In genomic region chr5:126595486-126596083, GRCh38 we compare ENCODE assay signal across 7 cellular contexts. TPM values are rescaled to one million over a fixed set of nuclear protein-coding genes. Genes with fewer than 3 reads are reported as not detected.
A peak's percentile ranks its signal among the peaks of the same experiment; 100 is the strongest.
DNase-seq lines count a peak whose midpoint lies in the region; ATAC-seq, FAIRE-seq and TF ChIP-seq lines count a peak whose summit lies in the region.

No MANE protein-coding gene starts in this region.

- H3K4me3 ChIP-seq in HUES6 (ENCODE audit: low read depth, low read length) (peak overlapping the region; percentile 84), epithelial cell of proximal tubule (ENCODE audit: low read depth, low read length) (peak overlapping the region; percentile 71), sigmoid colon (peak overlapping the region; percentile 41 to 70 (median 67))

- WGBS in sigmoid colon, 2 donors, result 66 to 67% methylated on average over 22 of the region's 22 CpGs

- TF ChIP-seq EP300 in sigmoid colon (IDR thresholded peaks at IDR 0.05), result no peak

- H3K9me3 ChIP-seq in HUES6 (ENCODE audit: control insufficient read depth, insufficient read depth, low read depth, low read length) (peaks cover 5% of the 10 kb centered on the region; the same call in 1 of the 2 replicates), sigmoid colon (no peaks in the 10 kb centered on the region)

- no peak for TF ChIP-seq POLR2A in sigmoid colon (IDR thresholded peaks at IDR 0.05)
- TF ChIP-seq POLR2A in GM12891 (IDR thresholded peaks at IDR 0.05; ENCODE audit: low read depth, low read length), result no peak

- H3K4me1 ChIP-seq in HUES6 (ENCODE audit: control insufficient read depth, insufficient read depth, low read length), result peaks cover 20% of the 10 kb centered on the region
- H3K4me1 ChIP-seq in sigmoid colon, result peaks cover 0 to 28% (median 18%) of the 10 kb centered on the region in 4 donors

- peaks cover 23% of the 10 kb centered on the region for H3K36me3 ChIP-seq in HUES6 (ENCODE audit: control insufficient read depth, insufficient read depth, low read length)
- H3K36me3 ChIP-seq in sigmoid colon, result peaks cover 0 to 15% (median 3%) of the 10 kb centered on the region in 4 donors

- DNase-seq in epithelial cell of proximal tubule (ENCODE audit: low read depth) (no peak), sigmoid colon (no peak), GM12891 (ENCODE audit: insufficient read length, low spot score) (no peak), HCEC 1CT (no peak)

- H3K27me3 ChIP-seq in HUES6 (ENCODE audit: control insufficient read depth, insufficient read depth, low read length) (no peaks in the 10 kb centered on the region), sigmoid colon (no peaks in the 10 kb centered on the region)

- no peak for TF ChIP-seq CTCF in epithelial cell of proximal tubule (conservative IDR thresholded peaks at IDR 0.05; ENCODE audit: low read depth, low read length)
- no peak for TF ChIP-seq CTCF in sigmoid colon (IDR thresholded peaks at IDR 0.05)

- ATAC-seq in GM19463 (IDR thresholded peaks at IDR 0.05; ENCODE audit: unreplicated experiment) (peak; percentile 6), HG03045 (IDR thresholded peaks at IDR 0.05; ENCODE audit: unreplicated experiment) (no peak)

- intact Hi-C loops in sigmoid colon (cut with DNase I), result loop anchor here (5.0 kb wide), 2 partner anchors 58 to 1948 kb away; no protein-coding TSS in a partner anchor

- FAIRE-seq in GM12891 (lab: Jason Lieb, UNC), result no peak

- H3K27ac ChIP-seq in HUES6 (ENCODE audit: low read depth, low read length) (peak overlapping the region; percentile 8; the same call in 1 of the 2 replicates), sigmoid colon (peak overlapping the region; percentile 82 to 85 (median 83))

- peak overlapping the region; percentile 77 for H3K9ac ChIP-seq in HUES6 (ENCODE audit: low read length)

TF ChIP-seq in GM12891, 5 proteins besides CTCF, POLR2A, EP300 and RAD21:
- no peak for TF ChIP-seq POLR2AphosphoS5 (IDR thresholded peaks at IDR 0.05; ENCODE audit: low read depth, low read length)
- no peak for TF ChIP-seq PAX5 (IDR thresholded peaks at IDR 0.05; ENCODE audit: insufficient read depth, low read length, severe bottlenecking)

RNA-seq across cellular contexts. Expression of gene ALDH7A1, which starts 0.6 kb away (rescaled TPM):
- 25.4 and 28.2 TPM in 2 replicates for total RNA-seq in epithelial cell of proximal tubule
- total RNA-seq in sigmoid colon, result 10 to 100 TPM; 16.0 to 22.2 (median 17.8) TPM
- polyA plus RNA-seq in sigmoid colon, result 10 to 100 TPM; 26.4 to 37.0 (median 31.5) TPM
- 5.3 TPM for polyA plus RNA-seq in GM12891 (2012; ENCODE audit: low read depth, missing spikeins)

RNA-seq across cellular contexts. Expression of gene PHAX, which starts 5.2 kb away (rescaled TPM):
- total RNA-seq in epithelial cell of proximal tubule (54.7 and 54.8 TPM in 2 replicates), sigmoid colon (10 to 100 TPM; 38.8 to 58.5 (median 49.0) TPM)
- 10 to 100 TPM; 18.9 to 30.0 (median 25.9) TPM for polyA plus RNA-seq in sigmoid colon
- 62.2 TPM for polyA plus RNA-seq in GM12891 (2012; ENCODE audit: low read depth, missing spikeins)
